In the genomic region with DNA sequence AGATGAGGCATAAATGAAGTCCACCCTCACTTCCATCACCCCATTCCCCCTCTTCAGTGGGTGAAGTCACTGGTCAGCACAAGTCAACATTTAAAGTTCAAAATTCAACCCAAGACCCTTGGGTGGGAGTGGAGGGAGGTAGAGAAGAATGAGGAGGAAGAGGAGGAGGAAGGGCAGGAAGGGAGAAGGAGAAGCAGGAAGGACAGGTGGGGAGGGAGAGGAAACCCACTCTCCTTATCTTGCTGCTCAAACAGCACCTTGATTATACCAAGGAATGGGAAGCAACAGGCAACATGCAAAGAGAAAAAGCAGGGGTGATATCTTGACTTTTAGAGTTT, we compare ENCODE assay signal across 16 cellular contexts. TPM values are rescaled to one million over a fixed set of nuclear protein-coding genes. Genes with fewer than 3 reads are reported as not detected.
DNase-seq lines count a peak whose midpoint lies in the region; ATAC-seq, FAIRE-seq and TF ChIP-seq lines count a peak whose summit lies in the region.
"Had no signal": no experiment of that assay in that cellular context is flagged by ENCODE, and none has a peak within 500 bp of the region (broad histone marks: within the 10 kb centered on the region; RNA-seq: fewer than 3 reads in every experiment).

No MANE protein-coding gene starts in this region.

- H4K20me1 ChIP-seq in HepG2 (ENCODE audit: insufficient read depth, low read length) = no peaks in the 10 kb centered on the region

- TF ChIP-seq CTCF in HEK293 (tag by site-specific recombination; IDR thresholded peaks at IDR 0.05) = no peak
- TF ChIP-seq CTCF in RWPE1 (conservative IDR thresholded peaks at IDR 0.05; ENCODE audit: low read depth) = no peak
- no peak for TF ChIP-seq CTCF in HepG2 (CRISPR knock-in tag; IDR thresholded peaks at IDR 0.05)

- BruUV-seq in HepG2 (replicated peaks; lab: Mats Ljungman, UMichigan) = no TSS peak

- H3K4me3 ChIP-seq in HEK293 (ENCODE audit: low read depth, low read length) (no peak overlapping the region), muscle layer of duodenum (ENCODE audit: low read depth in 1 of 2, low read length in 2 of 2) (no peak overlapping the region), urinary bladder (ENCODE audit: low read depth, low read length) (no peak overlapping the region), HepG2 (replicated peaks in 1 of 3; ENCODE audit: insufficient read depth in 1 of 3, low read depth in 2 of 3, low read length in 3 of 3) (no peak overlapping the region)
- H3K4me3 ChIP-seq: ovary, right lobe of liver had no signal

- no peak overlapping the region for H2AFZ ChIP-seq in HepG2 (ENCODE audit: low read length)

- peaks cover 0 to 4% of the 10 kb centered on the region in 2 experiments; a peak in 1 of 3 replicates for H3K36me3 ChIP-seq in HEK293 (ENCODE audit: control insufficient read depth in 2 of 2, insufficient read depth in 1 of 2, low read length in 2 of 2)
- no peaks in the 10 kb centered on the region for H3K36me3 ChIP-seq in muscle layer of duodenum (ENCODE audit: control insufficient read depth in 1 of 2, insufficient read depth in 2 of 2, low read length in 2 of 2)
- H3K36me3 ChIP-seq in urinary bladder (ENCODE audit: insufficient read depth) = no peaks in the 10 kb centered on the region
- no peaks in the 10 kb centered on the region for H3K36me3 ChIP-seq in HepG2 (replicated peaks in 1 of 2; ENCODE audit: control insufficient read depth in 1 of 2, insufficient read depth in 2 of 2, low read length in 2 of 2)
- H3K36me3 ChIP-seq: ovary, right lobe of liver had no signal

- TF ChIP-seq RAD21 in HepG2 (CRISPR knock-in tag; IDR thresholded peaks at IDR 0.05) = no peak

- no peak for FAIRE-seq in HepG2 (lab: Jason Lieb, UNC)

- H3K27me3 ChIP-seq in muscle layer of duodenum (ENCODE audit: low read depth, low read length) (no peaks in the 10 kb centered on the region), HepG2 (ENCODE audit: control insufficient read depth in 1 of 2, insufficient read depth in 2 of 2, low read length in 2 of 2) (peaks cover 0 to 32% of the 10 kb centered on the region in 2 experiments; a peak in 4 of 5 replicates)
- H3K27me3 ChIP-seq: ovary, right lobe of liver had no signal

- POLR2A ChIA-PET in HEK293 (lab: Yijun Ruan, JAX) = interaction anchor here (0.6 kb wide), 1 partner anchor 170 kb away, joined by 4 read pairs; no protein-coding TSS in a partner anchor
- POLR2A ChIA-PET in RWPE1 (lab: Yijun Ruan, JAX; ENCODE audit: low non-redundant PET) = no interaction called here
- POLR2A ChIA-PET in HepG2 (lab: Yijun Ruan, JAX) = no interaction called here

- intact Hi-C loops in HepG2 (cut with micrococcal nuclease; ENCODE audit: unreplicated experiment) = no loop called here

- TF ChIP-seq POLR2A in HepG2 (IDR thresholded peaks at IDR 0.05; ENCODE audit: insufficient read depth in 1 of 2, low read depth in 2 of 2, low read length in 2 of 2) = no peak

- H3K4me1 ChIP-seq in HEK293 (ENCODE audit: control insufficient read depth, insufficient read depth, low read length) = peaks cover 4% of the 10 kb centered on the region; the same call in 1 of the 2 replicates
- H3K4me1 ChIP-seq in muscle layer of duodenum (ENCODE audit: control insufficient read depth in 1 of 2, insufficient read depth in 2 of 2, low read length in 2 of 2) = peaks cover 0 to 10% of the 10 kb centered on the region in 2 donors
- no peaks in the 10 kb centered on the region for H3K4me1 ChIP-seq in urinary bladder (ENCODE audit: insufficient read depth)
- peaks cover 26% of the 10 kb centered on the region for H3K4me1 ChIP-seq in HepG2 (ENCODE audit: insufficient read depth, low read length)
- H3K4me1 ChIP-seq: right lobe of liver had no signal

- TF ChIP-seq EP300 in HepG2 (IDR thresholded peaks at IDR 0.05; ENCODE audit: low read depth in 2 of 2, low read length in 2 of 2) (no peak), HepG2 (CRISPR knock-in tag; IDR thresholded peaks at IDR 0.05; ENCODE audit: borderline replicate concordance) (no peak)

- CTCF ChIA-PET in HEK293 (lab: Yijun Ruan, JAX) = interaction anchor here (1.1 kb wide), 1 partner anchor 28 kb away, joined by 4 read pairs; no protein-coding TSS in a partner anchor
- CTCF ChIA-PET in RWPE1 (lab: Yijun Ruan, JAX) = interaction anchor here (0.6 to 2.3 kb wide), 2 partner anchors 34 to 348 kb away, joined by 5 to 6 read pairs; no protein-coding TSS in a partner anchor
- CTCF ChIA-PET in HepG2 (lab: Yijun Ruan, JAX; ENCODE audit: low intra/inter-chr PET ratio, low total read pairs) = no interaction called here

- no peak overlapping the region for H3K9ac ChIP-seq in HepG2 (ENCODE audit: insufficient read depth, low read depth, low read length)

- no peak for ATAC-seq in GM18909 (IDR thresholded peaks at IDR 0.05; ENCODE audit: poor library complexity, unreplicated experiment)
- no peak for ATAC-seq in HepG2
- ATAC-seq: right lobe of liver had no signal

- H3K4me2 ChIP-seq in HepG2 (ENCODE audit: low read depth, low read length) = no peak overlapping the region

- in situ Hi-C loops in HepG2 (cut with HindIII; ENCODE audit: extremely low pct_ligation_motif_present, low pct_unique_long_range_greater_than_20kb) = no loop called here

- H3K9me3 ChIP-seq in HEK293 (ENCODE audit: control insufficient read depth, insufficient read depth, low read depth, low read length) (no peaks in the 10 kb centered on the region), muscle layer of duodenum (ENCODE audit: control insufficient read depth in 1 of 2, low read length in 2 of 2) (no peaks in the 10 kb centered on the region), HepG2 (ENCODE audit: low read length) (no peaks in the 10 kb centered on the region)
- H3K9me3 ChIP-seq: ovary, right lobe of liver had no signal

- H3K27ac ChIP-seq in HEK293 (ENCODE audit: extremely low read depth, low read depth, low read length) = no peak overlapping the region
- peak overlapping the region; percentile 62 for H3K27ac ChIP-seq in RWPE1
- H3K27ac ChIP-seq in muscle layer of duodenum (ENCODE audit: low read length) = peak overlapping the region; percentile 11
- H3K27ac ChIP-seq in urinary bladder (ENCODE audit: low read depth) = peak overlapping the region; percentile 11
- H3K27ac ChIP-seq in HepG2 (ENCODE audit: extremely low read length, insufficient read depth, low read length) = no peak overlapping the region
- H3K27ac ChIP-seq: ovary, right lobe of liver had no signal

- DNase-seq in RWPE1 (ENCODE audit: low spot score) = no peak
- no peak for DNase-seq in amygdala (lab: John Stamatoyannopoulos, UW)
- DNase-seq in HepG2 (ENCODE audit: low spot score) = no peak
- DNase-seq: activated CD4-positive, alpha-beta T cell treated with anti-CD3 and anti-CD28 coated beads, Interleukin-2, amount 50 U/mL, for 48 hours; activated CD8-positive, alpha-beta memory T cell treated with anti-CD3 and anti-CD28 coated beads, Interleukin-2, amount 50 U/mL, for 48 hours; cortex of kidney; mammary epithelial cell; NCI-H1105; NCI-H446 treated with DMSO at 0.1 percent for 48 hours; right lobe of liver had no signal

- peaks cover 4% of the 10 kb centered on the region for H3K79me2 ChIP-seq in HepG2 (ENCODE audit: insufficient read depth, low read length)

RNA-seq across cellular contexts. Expression of gene BTG2, which starts 4.0 kb away (rescaled TPM):
- total RNA-seq in urinary bladder (58.6 TPM), HepG2 (2016; rRNA removed; fragmentation: Illumina TruSeq; extraction: Trizol) (18.3 and 18.7 TPM in 2 replicates)
- polyA plus RNA-seq in urinary bladder (464 TPM), HepG2 (2011; rRNA removed) (13.6 and 16.7 TPM in 2 replicates)
- 2.8 and 3.5 TPM in 2 replicates for total RNA-seq in HepG2 (2016; cell fraction: cytosol; rRNA removed; fragmentation: Illumina TruSeq; extraction: Trizol; ENCODE audit: low read depth)
- total RNA-seq in HepG2 (2016; cell fraction: insoluble cytoplasmic fraction; rRNA removed; fragmentation: Illumina TruSeq; extraction: Trizol) = 15.4 and 19.8 TPM in 2 replicates
- total RNA-seq in HepG2 (2016; cell fraction: membrane; rRNA removed; fragmentation: Illumina TruSeq; extraction: Trizol) = 11.7 and 12.9 TPM in 2 replicates
- total RNA-seq in HepG2 (2016; cell fraction: nucleus; rRNA removed; fragmentation: Illumina TruSeq; extraction: Trizol) = 11.8 and 13.3 TPM in 2 replicates
- polyA plus RNA-seq in HepG2 (2011; cell fraction: cytosol; rRNA removed) = 11.2 and 13.0 TPM in 2 replicates
- polyA plus RNA-seq in HepG2 (2011; cell fraction: nucleus; rRNA removed) = 8.6 and 10.6 TPM in 2 replicates
- polyA plus RNA-seq in HepG2 (2012) = 4.4 and 7.3 TPM in 2 replicates
- polyA plus RNA-seq in HepG2 (2016; cell fraction: cytosol; fragmentation: Illumina TruSeq; extraction: Trizol; ENCODE audit: low read depth) = 2.1 and 2.2 TPM in 2 replicates
- 18.8 and 19.2 TPM in 2 replicates for polyA plus RNA-seq in HepG2 (2016; cell fraction: insoluble cytoplasmic fraction; fragmentation: Illumina TruSeq; extraction: Trizol; ENCODE audit: low read depth)
- polyA plus RNA-seq in HepG2 (2016; cell fraction: membrane; fragmentation: Illumina TruSeq; extraction: Trizol; ENCODE audit: low read depth) = 6.5 and 7.0 TPM in 2 replicates
- 18.0 and 19.6 TPM in 2 replicates for polyA plus RNA-seq in HepG2 (2016; cell fraction: nucleus; fragmentation: Illumina TruSeq; extraction: Trizol; ENCODE audit: insufficient read depth, low read depth)
- polyA minus RNA-seq in HepG2 (2011; rRNA and poly(A)+ RNA removed; ENCODE audit: low replicate concordance) = 9.6 and 12.5 TPM in 2 replicates
- 8.5 and 9.2 TPM in 2 replicates for polyA minus RNA-seq in HepG2 (2011; cell fraction: cytosol; rRNA and poly(A)+ RNA removed)
- 4.9 and 8.8 TPM in 2 replicates for polyA minus RNA-seq in HepG2 (2011; cell fraction: nucleus; rRNA and poly(A)+ RNA removed)

RNA-seq across cellular contexts. Expression of gene FMOD, which starts 49.6 kb away (rescaled TPM):
- total RNA-seq in urinary bladder = 68.4 TPM
- 46.0 TPM for polyA plus RNA-seq in urinary bladder
- not detected in 2 replicates for total RNA-seq in HepG2 (2016; rRNA removed; fragmentation: Illumina TruSeq; extraction: Trizol)
- not detected in 2 replicates for total RNA-seq in HepG2 (2016; cell fraction: cytosol; rRNA removed; fragmentation: Illumina TruSeq; extraction: Trizol; ENCODE audit: low read depth)
- total RNA-seq in HepG2 (2016; cell fraction: insoluble cytoplasmic fraction; rRNA removed; fragmentation: Illumina TruSeq; extraction: Trizol) = not detected in 2 replicates
- not detected in 2 replicates for total RNA-seq in HepG2 (2016; cell fraction: membrane; rRNA removed; fragmentation: Illumina TruSeq; extraction: Trizol)
- not detected in 2 replicates for total RNA-seq in HepG2 (2016; cell fraction: nucleus; rRNA removed; fragmentation: Illumina TruSeq; extraction: Trizol)
- polyA plus RNA-seq in HepG2 (2011; rRNA removed) = 0.04 and 0.08 TPM in 2 replicates
- polyA plus RNA-seq in HepG2 (2011; cell fraction: cytosol; rRNA removed) = 0.08 TPM in 2 replicates
- not detected in 2 replicates for polyA plus RNA-seq in HepG2 (2011; cell fraction: nucleus; rRNA removed)
- not detected in 2 replicates for polyA plus RNA-seq in HepG2 (2012)
- polyA plus RNA-seq in HepG2 (2016; cell fraction: cytosol; fragmentation: Illumina TruSeq; extraction: Trizol; ENCODE audit: low read depth) = not detected in 2 replicates
- not detected in 2 replicates for polyA plus RNA-seq in HepG2 (2016; cell fraction: insoluble cytoplasmic fraction; fragmentation: Illumina TruSeq; extraction: Trizol; ENCODE audit: low read depth)
- polyA plus RNA-seq in HepG2 (2016; cell fraction: membrane; fragmentation: Illumina TruSeq; extraction: Trizol; ENCODE audit: low read depth) = not detected in 2 replicates
- not detected in 2 replicates for polyA plus RNA-seq in HepG2 (2016; cell fraction: nucleus; fragmentation: Illumina TruSeq; extraction: Trizol; ENCODE audit: insufficient read depth, low read depth)
- not detected in 2 replicates for polyA minus RNA-seq in HepG2 (2011; rRNA and poly(A)+ RNA removed; ENCODE audit: low replicate concordance)
- not detected in 2 replicates for polyA minus RNA-seq in HepG2 (2011; cell fraction: cytosol; rRNA and poly(A)+ RNA removed)
- not detected in 2 replicates for polyA minus RNA-seq in HepG2 (2011; cell fraction: nucleus; rRNA and poly(A)+ RNA removed)
- total RNA-seq: T-helper 2 cell treated with Interferon-gamma antibody and Interleukin-4, amounts not matched to agents 100 ng/mL and 5 ng/mL, for 36 hours had no signal
- polyA plus RNA-seq: mammary epithelial cell had no signal

Comparison
In these comparisons a context has a peak if more than half of its experiments do, and no peak if none do; other contexts are left out.
1. H3K27ac ChIP-seq: peak in RWPE1 (single experiment), muscle layer of duodenum (single experiment) and urinary bladder (single experiment); none in HEK293 (single experiment) and HepG2 (single experiment).
2. RNA of gene FMOD, which starts 49.6 kb away (total RNA-seq): 68.4 TPM in urinary bladder (single experiment); not detected in HepG2; every median in the first group is over 10 times any median in the second.
3. Of the 63 proteins assayed by ChIP-seq in both HepG2 and HEK293: peak only in HepG2: none; only in HEK293: ZNF513; in both: none; in neither: 62.